14 cellular contexts compared by ENCODE assay signal in genomic region chr1:201898992-201899391, GRCh38. TPM values are rescaled to one million over a fixed set of nuclear protein-coding genes. Genes with fewer than 3 reads are reported as not detected.
"Had no signal": no experiment of that assay in that cellular context is flagged by ENCODE, and none has a peak within 500 bp of the region (broad histone marks: within the 10 kb centered on the region; RNA-seq: fewer than 3 reads in every experiment).

No MANE protein-coding gene starts in this region.

- H3K27ac Mint-ChIP-seq: activated B cell treated with CpG ODN at 0.5 μM for 24 hours; activated CD4-positive, alpha-beta T cell treated with anti-CD3 and anti-CD28 coated beads, Interleukin-2, amount 10 ng/mL, durations not matched to agents 24 days and 14 days; activated naive CD4-positive, alpha-beta T cell treated with anti-CD3 and anti-CD28 coated beads, Interleukin-2, amount 50 U/mL, for 24 hours; activated T-helper 2 cell treated with anti-CD3 and anti-CD28 coated beads, Interferon-gamma antibody, Interleukin-2, Interleukin-4, amounts not matched to agents 10 μg/mL and 5 μg/mL and 100 μg/mL, durations not matched to agents 14 hours and 24 hours and 36 hours; brain; neural progenitor cell; stimulated activated effector memory CD8-positive, alpha-beta T cell treated with anti-CD3 and anti-CD28 coated beads, Interleukin-12 subunit alpha, Interleukin-12 subunit beta, amount 100 ng/mL, for 72 hours; T-helper 17 cell had no signal

- H3K9ac ChIP-seq: neural progenitor cell had no signal

- H3K9me3 Mint-ChIP-seq: activated B cell treated with CpG ODN at 0.5 μM for 24 hours; activated CD4-positive, alpha-beta T cell treated with anti-CD3 and anti-CD28 coated beads, Interleukin-2, amount 10 ng/mL, durations not matched to agents 24 days and 14 days; activated naive CD4-positive, alpha-beta T cell treated with anti-CD3 and anti-CD28 coated beads, Interleukin-2, amount 50 U/mL, for 24 hours; activated T-helper 2 cell treated with anti-CD3 and anti-CD28 coated beads, Interferon-gamma antibody, Interleukin-2, Interleukin-4, amounts not matched to agents 10 μg/mL and 5 μg/mL and 100 μg/mL, durations not matched to agents 14 hours and 24 hours and 36 hours; neural progenitor cell; stimulated activated effector memory CD8-positive, alpha-beta T cell treated with anti-CD3 and anti-CD28 coated beads, Interleukin-12 subunit alpha, Interleukin-12 subunit beta, amount 100 ng/mL, for 72 hours had no signal

- H3K36me3 Mint-ChIP-seq: activated naive CD4-positive, alpha-beta T cell treated with anti-CD3 and anti-CD28 coated beads, Interleukin-2, amount 50 U/mL, for 24 hours; brain; stimulated activated effector memory CD8-positive, alpha-beta T cell treated with anti-CD3 and anti-CD28 coated beads, Interleukin-12 subunit alpha, Interleukin-12 subunit beta, amount 100 ng/mL, for 72 hours had no signal

- H3K4me3 ChIP-seq: heart right ventricle, neural progenitor cell, right atrium auricular region, smooth muscle cell had no signal

- H3K4me1 ChIP-seq: foreskin keratinocyte had no signal

- H3K36me3 ChIP-seq: neural progenitor cell had no signal

- H2AFZ ChIP-seq: neural progenitor cell had no signal

- H3K27me3 ChIP-seq: foreskin keratinocyte, heart right ventricle, neural progenitor cell, right atrium auricular region had no signal

- ATAC-seq: foreskin keratinocyte; heart right ventricle; stimulated activated effector memory CD8-positive, alpha-beta T cell treated with anti-CD3 and anti-CD28 coated beads, Interleukin-12 subunit alpha, Interleukin-12 subunit beta, amount 100 ng/mL, for 72 hours; T-helper 17 cell had no signal

- DNase-seq: activated B cell treated with CpG ODN at 0.5 μM for 24 hours; activated CD4-positive, alpha-beta T cell treated with anti-CD3 and anti-CD28 coated beads, Interleukin-2, amount 10 ng/mL, durations not matched to agents 24 days and 14 days; dermis blood vessel endothelial cell; erythroblast; foreskin keratinocyte; heart right ventricle; T-helper 17 cell had no signal

- H3K27ac ChIP-seq: foreskin keratinocyte, neural progenitor cell had no signal

- H3K9me3 ChIP-seq: heart right ventricle, right atrium auricular region had no signal

- H3K4me2 ChIP-seq: neural progenitor cell, smooth muscle cell had no signal

- H3K4me3 Mint-ChIP-seq: activated B cell treated with CpG ODN at 0.5 μM for 24 hours; activated CD4-positive, alpha-beta T cell treated with anti-CD3 and anti-CD28 coated beads, Interleukin-2, amount 10 ng/mL, durations not matched to agents 24 days and 14 days; activated naive CD4-positive, alpha-beta T cell treated with anti-CD3 and anti-CD28 coated beads, Interleukin-2, amount 50 U/mL, for 24 hours; brain; neural progenitor cell; stimulated activated effector memory CD8-positive, alpha-beta T cell treated with anti-CD3 and anti-CD28 coated beads, Interleukin-12 subunit alpha, Interleukin-12 subunit beta, amount 100 ng/mL, for 72 hours; T-helper 17 cell had no signal

RNA-seq across cellular contexts. Expression of gene LMOD1, which starts 47.4 kb away (rescaled TPM):
- total RNA-seq: activated B cell treated with CpG ODN at 0.5 μM for 24 hours; activated CD4-positive, alpha-beta T cell treated with anti-CD3 and anti-CD28 coated beads, Interleukin-2, amount 10 ng/mL, durations not matched to agents 24 days and 14 days; activated T-helper 2 cell treated with anti-CD3 and anti-CD28 coated beads, Interferon-gamma antibody, Interleukin-2, Interleukin-4, amounts not matched to agents 10 μg/mL and 5 μg/mL and 100 μg/mL, durations not matched to agents 14 hours and 24 hours and 36 hours; foreskin keratinocyte; T-helper 17 cell had no signal
- polyA plus RNA-seq: foreskin keratinocyte had no signal
